In the genomic region with DNA sequence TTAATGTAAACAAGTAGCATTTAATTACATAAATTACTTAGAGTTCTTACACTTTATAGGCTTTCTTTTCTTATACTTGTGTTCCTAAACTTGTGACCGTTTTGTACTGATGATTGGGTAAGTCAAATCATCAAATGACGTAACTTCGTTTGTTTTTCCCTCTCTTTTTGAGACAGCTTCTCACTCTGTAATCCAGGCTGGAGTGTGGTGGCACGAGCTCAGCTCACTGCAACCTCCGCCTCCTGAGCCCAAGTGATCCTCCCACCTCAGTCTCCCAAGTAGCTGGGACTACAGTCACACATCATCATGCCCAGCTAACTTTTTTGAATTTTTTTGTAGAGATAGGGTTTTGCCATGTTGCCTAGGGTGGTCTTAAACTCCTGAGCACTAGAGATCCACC, we compare ENCODE assay signal across 27 cellular contexts.
DNase-seq lines count a peak whose midpoint lies in the region; ATAC-seq, FAIRE-seq and TF ChIP-seq lines count a peak whose summit lies in the region.
"Had no signal": no experiment of that assay in that cellular context is flagged by ENCODE, and none has a peak within 500 bp of the region (broad histone marks: within the 10 kb centered on the region; RNA-seq: fewer than 3 reads in every experiment).

No MANE protein-coding gene starts in this region.

- no peaks in the 10 kb centered on the region for H3K36me3 Mint-ChIP-seq in HFFc6 (ENCODE audit: low read depth)

- H3K27ac ChIP-seq in ACC112 (ENCODE audit: low read depth, low read length) (peak overlapping the region; percentile 31; the same call in 1 of the 2 replicates), K562 (ENCODE audit: extremely low read depth, low read depth, low read length) (no peak overlapping the region; the same call in 2 of the 3 replicates), mesenchymal stem cell (ENCODE audit: low read length, poor library complexity, severe bottlenecking) (no peak overlapping the region)
- H3K27ac ChIP-seq: A549, BLaER1, GM23248, PC-9, RWPE1 had no signal

- POLR2A ChIA-PET in K562 (lab: Yijun Ruan, JAX) = interaction anchor here (0.6 kb wide), 1 partner anchor 103 kb away, joined by 3 read pairs; no protein-coding TSS in a partner anchor

- no peak overlapping the region for H3K23ac ChIP-seq in mesenchymal stem cell (ENCODE audit: low read length in 2 of 2)

- no peak for FAIRE-seq in K562 (lab: Jason Lieb, UNC)
- FAIRE-seq: A549, GM12878, HTR-8/SVneo had no signal

- in situ Hi-C loops in K562 (cut with MboI) (no loop called here), KBM-7 (cut with MboI; ENCODE audit: low pct_unique_long_range_greater_than_20kb, low sequenced_read_pairs) (no loop called here)

- no peak overlapping the region for H2AK5ac ChIP-seq in mesenchymal stem cell (ENCODE audit: low read length, severe bottlenecking)

- peak overlapping the region; percentile 54 for H3K27ac Mint-ChIP-seq in HFFc6
- H3K27ac Mint-ChIP-seq: CD4-positive, alpha-beta T cell had no signal

- H3K9me3 ChIP-seq in K562 (replicated peaks; ENCODE audit: control insufficient read depth, insufficient read depth, low read depth, low read length) (no peaks in the 10 kb centered on the region), mesenchymal stem cell (ENCODE audit: control insufficient read depth, low read length) (no peaks in the 10 kb centered on the region)
- H3K9me3 ChIP-seq: A549, BLaER1, MG63 had no signal

- H3K9me3 Mint-ChIP-seq in HFFc6 = no peaks in the 10 kb centered on the region
- H3K9me3 Mint-ChIP-seq: CD4-positive, alpha-beta T cell; H9; IgD-negative memory B cell had no signal

- no peak for TF ChIP-seq EP300 in K562 (IDR thresholded peaks at IDR 0.05; ENCODE audit: low read length)

- H4K91ac ChIP-seq in mesenchymal stem cell (ENCODE audit: low read length) = no peak overlapping the region

- H3K4me3 Mint-ChIP-seq in HFFc6 = peak overlapping the region; percentile 84; the same call in 1 of the 2 replicates
- H3K4me3 Mint-ChIP-seq: CD4-positive, alpha-beta T cell; H9; IgD-negative memory B cell had no signal

- H2AFZ ChIP-seq in ACC112 (ENCODE audit: low read length, unreplicated experiment) (peak overlapping the region; percentile 17), K562 (ENCODE audit: low read depth, low read length) (no peak overlapping the region), mesenchymal stem cell (ENCODE audit: low read depth, low read length) (no peak overlapping the region)
- H2AFZ ChIP-seq: GM23248, PC-9 had no signal

- H3K9ac ChIP-seq in K562 (ENCODE audit: insufficient read depth in 1 of 2, low read depth in 2 of 2, low read length in 2 of 2) (no peak overlapping the region), mesenchymal stem cell (ENCODE audit: low read length) (peak overlapping the region; percentile 75)
- H3K9ac ChIP-seq: BLaER1, GM23248 had no signal

- H3K36me3 ChIP-seq in ACC112 (ENCODE audit: insufficient read depth, low read length) (no peaks in the 10 kb centered on the region), K562 (ENCODE audit: control insufficient read depth, insufficient read depth, low read length) (no peaks in the 10 kb centered on the region), mesenchymal stem cell (ENCODE audit: control insufficient read depth in 1 of 2, insufficient read depth in 2 of 2, low read depth in 1 of 2, low read length in 2 of 2) (no peaks in the 10 kb centered on the region)
- H3K36me3 ChIP-seq: MG63 had no signal

- peak overlapping the region; percentile 64 for H3K4me3 ChIP-seq in ACC112 (ENCODE audit: low read depth, low read length)
- no peak overlapping the region for H3K4me3 ChIP-seq in K562
- H3K4me3 ChIP-seq in mesenchymal stem cell (ENCODE audit: insufficient read depth in 1 of 2, low read depth in 1 of 2, low read length in 2 of 2) = peak overlapping the region in 1 of 2 experiments; percentile 54
- H3K4me3 ChIP-seq: A549, BLaER1, GM12878, MG63, PC-9 had no signal

- no peak for TF ChIP-seq POLR2A in K562 (conservative IDR thresholded peaks at IDR 0.05)

- peak; percentile 37; the same call in 2 of the 3 replicates for ATAC-seq in K562
- ATAC-seq: A549, GM12878 had no signal

- TF ChIP-seq CTCF in HFFc6 (IDR thresholded peaks at IDR 0.05) (no peak), K562 (IDR thresholded peaks at IDR 0.05 in 2 of 3, conservative IDR thresholded peaks at IDR 0.05 in 1 of 3; ENCODE audit: insufficient read depth in 2 of 3, low read depth in 1 of 3, low read length in 3 of 3) (no peak)

- no TSS peak for BruUV-seq in K562 (replicated peaks; lab: Mats Ljungman, UMichigan)

- no peak overlapping the region for H4K8ac ChIP-seq in mesenchymal stem cell (ENCODE audit: low read length)

- peaks cover 18% of the 10 kb centered on the region for H3K79me1 ChIP-seq in mesenchymal stem cell (replicated peaks; ENCODE audit: low read length, poor library complexity, severe bottlenecking)

- H3K14ac ChIP-seq in mesenchymal stem cell (ENCODE audit: low read length in 2 of 2) = no peak overlapping the region

- no peak for DNase-seq in HFFc6
- no peak for DNase-seq in K562 (ENCODE audit: extremely low read depth in 1 of 4, low spot score in 3 of 4)
- DNase-seq in mesenchymal stem cell = no peak
- DNase-seq in stimulated activated CD4-positive, alpha-beta T cell treated with anti-CD3 and anti-CD28 coated beads, Interleukin-2, amount 100 ng/mL, for 48 hours = no peak
- no peak for DNase-seq in KBM-7
- no peak for DNase-seq in Ammon's horn (ENCODE audit: low spot score)
- DNase-seq: CD4-positive, alpha-beta T cell; COR-L47; DND-41; GM23248; H9; MG63; NCI-H1092 treated with DMSO at 0.1 percent for 48 hours; NCI-H146; NCI-H2029; NCI-H2227 treated with DMSO at 0.1 percent for 48 hours; NCI-H510A; NCI-H748 treated with DMSO at 0.1 percent for 48 hours; PC-9; SIG-M5 had no signal

- CTCF ChIA-PET in K562 (lab: Yijun Ruan, JAX; ENCODE audit: low intra/inter-chr PET ratio) = no interaction called here

- H3K4me1 Mint-ChIP-seq in HFFc6 (ENCODE audit: low read depth) = peaks cover 37% of the 10 kb centered on the region

- intact Hi-C loops in K562 (cut with micrococcal nuclease) = loop anchor here (5.0 to 10.0 kb wide), 2 partner anchors 322 to 650 kb away; no protein-coding TSS in a partner anchor

- H3K4me1 ChIP-seq in ACC112 (ENCODE audit: control insufficient read depth, insufficient read depth, low read length, unreplicated experiment) (peaks cover 25% of the 10 kb centered on the region), K562 (replicated peaks in 1 of 2; ENCODE audit: control insufficient read depth in 2 of 2, insufficient read depth in 2 of 2, low read length in 2 of 2) (peaks cover 4 to 16% of the 10 kb centered on the region in 2 experiments; a peak in 4 of 5 replicates), mesenchymal stem cell (ENCODE audit: control insufficient read depth, insufficient read depth, low read depth, low read length) (peaks cover 3% of the 10 kb centered on the region)
- H3K4me1 ChIP-seq: BLaER1 had no signal

- TF ChIP-seq RAD21 in K562 (CRISPR knock-in tag; conservative IDR thresholded peaks at IDR 0.05 in 1 of 2, IDR thresholded peaks at IDR 0.05 in 1 of 2) = no peak

- H3K27me3 ChIP-seq in ACC112 (ENCODE audit: insufficient read depth, low read length) = no peaks in the 10 kb centered on the region
- H3K27me3 ChIP-seq in K562 (ENCODE audit: control insufficient read depth in 2 of 2, insufficient read depth in 2 of 2, low read length in 2 of 2) = no peaks in the 10 kb centered on the region
- no peaks in the 10 kb centered on the region for H3K27me3 ChIP-seq in mesenchymal stem cell (ENCODE audit: control insufficient read depth in 1 of 2, insufficient read depth in 1 of 2, low read length in 2 of 2)
- H3K27me3 ChIP-seq: BLaER1, MG63 had no signal

- no peak overlapping the region for H2BK120ac ChIP-seq in mesenchymal stem cell (ENCODE audit: low read depth, low read length)

- H2BK12ac ChIP-seq in mesenchymal stem cell (ENCODE audit: low read length in 2 of 2) = no peak overlapping the region

- H4K20me1 ChIP-seq in K562 (replicated peaks; ENCODE audit: control insufficient read depth, insufficient read depth, low read length) = no peaks in the 10 kb centered on the region

- no peak overlapping the region for H2BK5ac ChIP-seq in mesenchymal stem cell (ENCODE audit: low read depth, low read length, poor library complexity, severe bottlenecking)

- no peak overlapping the region for H2BK15ac ChIP-seq in mesenchymal stem cell (ENCODE audit: low read depth, poor library complexity, severe bottlenecking)

- no peak overlapping the region for H3K18ac ChIP-seq in mesenchymal stem cell (ENCODE audit: low read depth in 1 of 2, low read length in 2 of 2)

- no peak overlapping the region for H3K4ac ChIP-seq in mesenchymal stem cell (ENCODE audit: low read depth in 1 of 2, low read length in 2 of 2)

- no peaks in the 10 kb centered on the region for H3K9me1 ChIP-seq in K562 (ENCODE audit: control insufficient read depth, insufficient read depth, low read length)

- 51% methylated on average over 5 of the region's 5 CpGs for WGBS in K562 (ENCODE audit: insufficient coverage, low coverage, missing lambda C conversion rate)
- WGBS in mesenchymal stem cell = 87% methylated on average over 3 of the region's 5 CpGs

- no peaks in the 10 kb centered on the region for H3K27me3 Mint-ChIP-seq in HFFc6 (ENCODE audit: insufficient read depth)
- H3K27me3 Mint-ChIP-seq: CD4-positive, alpha-beta T cell; IgD-negative memory B cell had no signal

- H3K79me2 ChIP-seq in ACC112 (ENCODE audit: control insufficient read depth, insufficient read depth, low read length, unreplicated experiment) (no peaks in the 10 kb centered on the region), K562 (ENCODE audit: control insufficient read depth, insufficient read depth, low read length) (peaks cover 19% of the 10 kb centered on the region; the same call in 2 of the 3 replicates)

- H3K4me2 ChIP-seq in K562 (ENCODE audit: insufficient read depth, low read length) (no peak overlapping the region), mesenchymal stem cell (ENCODE audit: low read length, poor library complexity, severe bottlenecking) (no peak overlapping the region)
- H3K4me2 ChIP-seq: A549, BLaER1, PC-9 had no signal
